ENCODE assay signal across 21 cellular contexts in genomic region chr1:192630521-192631287, GRCh38. TPM values are rescaled to one million over a fixed set of nuclear protein-coding genes. Genes with fewer than 3 reads are reported as not detected.
DNase-seq lines count a peak whose midpoint lies in the region; ATAC-seq and TF ChIP-seq lines count a peak whose summit lies in the region.
"Had no signal": no experiment of that assay in that cellular context is flagged by ENCODE, and none has a peak within 500 bp of the region (broad histone marks: within the 10 kb centered on the region; RNA-seq: fewer than 3 reads in every experiment).

No MANE protein-coding gene starts in this region.

- TF ChIP-seq CTCF in 22Rv1 (IDR thresholded peaks at IDR 0.05) (no peak), body of pancreas (IDR thresholded peaks at IDR 0.05) (no peak), right lobe of liver (IDR thresholded peaks at IDR 0.05) (no peak)

- H3K4me3 ChIP-seq in Karpas-422 (ENCODE audit: low read length) (peak overlapping the region; percentile 11), body of pancreas (no peak overlapping the region), right lobe of liver (no peak overlapping the region)
- H3K4me3 ChIP-seq: GM12878, GM23248, Peyer's patch had no signal

- H3K36me3 ChIP-seq in Karpas-422 (ENCODE audit: insufficient read depth, low read length) (no peaks in the 10 kb centered on the region), body of pancreas (replicated peaks in 1 of 2; ENCODE audit: insufficient read depth in 1 of 2, low read depth in 2 of 2) (no peaks in the 10 kb centered on the region), right lobe of liver (no peaks in the 10 kb centered on the region)
- H3K36me3 ChIP-seq: Peyer's patch had no signal

- peaks cover 7% of the 10 kb centered on the region; the same call in 1 of the 2 replicates for H3K79me2 ChIP-seq in Karpas-422 (ENCODE audit: low read length)

- no peak for TF ChIP-seq POLR2A in body of pancreas (IDR thresholded peaks at IDR 0.05)
- no peak for TF ChIP-seq POLR2A in right lobe of liver (IDR thresholded peaks at IDR 0.05)

- DNase-seq in Karpas-422 (peak; percentile 79), body of pancreas (no peak), right lobe of liver (no peak), NCI-H1092 (lab: John Stamatoyannopoulos, UW) (no peak), CD1c-positive myeloid dendritic cell (ENCODE audit: extremely low spot score) (no peak), NCI-H1930 (lab: John Stamatoyannopoulos, UW) (no peak)
- DNase-seq: COR-L47; DMS53; GM23248; NCI-H1436; NCI-H226; NCI-H69; NK-92 treated with Interleukin-12 subunit alpha and Interleukin-12 subunit beta, amount 100 ng/mL, for 24 hours; Peyer's patch; SIG-M5; SW 1271 had no signal

- H3K27me3 ChIP-seq in Karpas-422 (ENCODE audit: low read length) = no peaks in the 10 kb centered on the region
- H3K27me3 ChIP-seq in body of pancreas = no peaks in the 10 kb centered on the region
- H3K27me3 ChIP-seq in right lobe of liver = no peaks in the 10 kb centered on the region
- H3K27me3 ChIP-seq: Peyer's patch had no signal

- H3K9me3 ChIP-seq in Karpas-422 (ENCODE audit: low read length) (no peaks in the 10 kb centered on the region), body of pancreas (no peaks in the 10 kb centered on the region), right lobe of liver (no peaks in the 10 kb centered on the region)
- H3K9me3 ChIP-seq: Peyer's patch had no signal

- intact Hi-C loops in body of pancreas (cut with DNase I) = no loop called here
- intact Hi-C loops in right lobe of liver (cut with DNase I) = no loop called here

- peak overlapping the region; percentile 60 for H3K27ac ChIP-seq in 22Rv1
- peak overlapping the region; percentile 100 for H3K27ac ChIP-seq in Karpas-422 (ENCODE audit: low read length)
- peak overlapping the region in 1 of 4 donors; percentile 23 for H3K27ac ChIP-seq in body of pancreas
- peak overlapping the region in 2 of 3 donors; percentile 4 to 35 for H3K27ac ChIP-seq in right lobe of liver
- H3K27ac ChIP-seq: C4-2B, GM23248, Peyer's patch had no signal

- 23 to 26% methylated on average over 6 of the region's 6 CpGs for WGBS in body of pancreas, 2 donors
- 21% methylated on average over 6 of the region's 6 CpGs for WGBS in right lobe of liver (ENCODE audit: insufficient coverage, low coverage, low lambda C conversion rate, missing lambda C conversion rate)

- peak; percentile 50 for ATAC-seq in body of pancreas
- ATAC-seq in right lobe of liver = peak; percentile 64 to 72 (median 70)
- ATAC-seq in HG02678 (IDR thresholded peaks at IDR 0.05; ENCODE audit: unreplicated experiment) = no peak
- ATAC-seq: GM12878 had no signal

- H4K20me1 ChIP-seq in Karpas-422 (ENCODE audit: insufficient read depth, low read depth, low read length) = no peaks in the 10 kb centered on the region

- H3K9ac ChIP-seq in Karpas-422 (ENCODE audit: low read length) = peak overlapping the region; percentile 61
- H3K9ac ChIP-seq: GM23248 had no signal

- no peaks in the 10 kb centered on the region for H3K9me2 ChIP-seq in Karpas-422 (replicated peaks; ENCODE audit: insufficient read depth, low read length)

- H2AFZ ChIP-seq in Karpas-422 (ENCODE audit: low read length) = no peak overlapping the region
- H2AFZ ChIP-seq: GM23248 had no signal

- peak overlapping the region; percentile 95 for H3K4me2 ChIP-seq in Karpas-422 (ENCODE audit: low read depth, low read length, poor library complexity, severe bottlenecking)

- H3K4me1 ChIP-seq in Karpas-422 (ENCODE audit: low read length) (peaks cover 97% of the 10 kb centered on the region), body of pancreas (peaks cover 12% of the 10 kb centered on the region), right lobe of liver (peaks cover 0 to 37% (median 6%) of the 10 kb centered on the region in 4 donors)
- H3K4me1 ChIP-seq: Peyer's patch had no signal

RNA-seq across cellular contexts. Expression of gene RGS13, which starts 5.2 kb away (rescaled TPM):
- 176 and 462 TPM in 2 replicates for total RNA-seq in Karpas-422 (2014; rRNA removed; shearing (Covaris generic); ENCODE audit: low replicate concordance)
- total RNA-seq in body of pancreas (1 to 10 TPM in 1 of 2 donors, not detected in 1; 4.9 TPM), right lobe of liver (not detected)
- total RNA-seq: G401, GM23248 had no signal

RNA-seq across cellular contexts. Expression of gene RGS1, which starts 55.1 kb away (rescaled TPM):
- 0.22 and 3.5 TPM in 2 replicates for total RNA-seq in Karpas-422 (2014; rRNA removed; shearing (Covaris generic); ENCODE audit: low replicate concordance)
- total RNA-seq in body of pancreas (10 to 100 TPM in 1 of 2 donors, under 1 TPM in 1; 0.99 to 10.4 TPM), right lobe of liver (10 to 100 TPM in 3 of 6 experiments, 1 to 10 TPM in 3; 2.6 to 29.8 (median 9.5) TPM)
- total RNA-seq: GM23248 had no signal

Comparison
In these comparisons a context has a peak if more than half of its experiments do, and no peak if none do; other contexts are left out.
1. RNA of gene RGS13, which starts 5.2 kb away (total RNA-seq): 176 to 462 TPM in Karpas-422; 4.9 TPM in body of pancreas and not detected in right lobe of liver; every median in the first group is over 10 times any median in the second.